In the genomic region with DNA sequence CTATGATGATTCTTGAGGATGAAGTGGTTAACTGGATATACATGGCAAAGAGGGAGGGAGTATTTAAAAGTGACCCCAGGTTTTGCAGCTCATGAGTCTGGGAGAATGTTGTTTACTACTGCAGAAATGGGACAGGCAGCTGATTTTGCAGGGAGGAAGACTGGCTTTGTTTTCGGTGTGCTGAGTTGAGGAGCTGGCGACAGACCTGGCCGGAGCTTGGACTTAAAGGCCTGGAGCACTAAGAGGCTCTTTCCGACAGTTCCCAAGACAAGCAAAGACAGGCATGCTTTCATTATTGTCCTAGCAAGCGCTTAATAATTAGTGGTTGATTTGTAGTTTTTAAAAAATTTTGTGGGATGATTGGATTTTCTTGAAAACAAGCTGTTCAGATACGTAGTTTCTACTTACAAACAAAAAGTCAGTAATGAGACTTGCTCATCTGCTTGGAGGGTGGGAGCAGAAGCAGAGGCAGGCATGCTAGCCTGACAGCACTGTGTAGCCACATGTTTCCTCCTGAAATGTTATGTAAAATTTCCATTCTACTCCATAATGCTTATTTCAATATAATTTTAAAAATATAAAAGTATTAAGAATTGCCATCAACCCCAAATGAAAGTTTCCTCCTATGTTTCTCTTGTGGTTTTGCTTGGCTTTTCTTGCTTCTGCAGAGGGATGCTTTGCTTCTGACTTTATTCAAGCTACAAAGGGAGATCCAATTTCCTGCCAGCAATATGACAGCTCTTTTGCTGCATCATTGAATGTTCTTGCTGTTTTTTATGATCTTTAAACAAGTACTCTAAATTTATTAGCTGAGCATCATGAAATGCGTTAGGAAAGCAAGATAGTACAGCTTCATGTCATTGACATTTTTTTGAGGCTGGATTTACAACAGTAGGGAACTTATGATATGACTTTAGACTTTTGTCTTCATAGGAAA, we compare ENCODE assay signal across 11 cellular contexts.
DNase-seq lines count a peak whose midpoint lies in the region; ATAC-seq and TF ChIP-seq lines count a peak whose summit lies in the region.
"Had no signal": no experiment of that assay in that cellular context is flagged by ENCODE, and none has a peak within 500 bp of the region (broad histone marks: within the 10 kb centered on the region; RNA-seq: fewer than 3 reads in every experiment).

No MANE protein-coding gene starts in this region.

- in situ Hi-C loops in brain microvascular endothelial cell (cut with HindIII; ENCODE audit: low pct_ligation_motif_present, low sequenced_read_pairs): no loop called here

- H3K9me3 ChIP-seq in HEK293 (ENCODE audit: control insufficient read depth, insufficient read depth, low read depth, low read length) (no peaks in the 10 kb centered on the region), tibial artery (no peaks in the 10 kb centered on the region)
- H3K9me3 ChIP-seq in CD8-positive, alpha-beta T cell (ENCODE audit: low read length): no peaks in the 10 kb centered on the region
- H3K9me3 ChIP-seq: gastrocnemius medialis had no signal

- ATAC-seq in memory B cell (ENCODE audit: low read depth): no peak
- ATAC-seq in HG03280 (IDR thresholded peaks at IDR 0.05; ENCODE audit: unreplicated experiment): no peak
- ATAC-seq in CD8-positive, alpha-beta T cell: no peak
- ATAC-seq: gastrocnemius medialis, GM12878 had no signal

- CTCF ChIA-PET in HEK293 (lab: Yijun Ruan, JAX): interaction anchor here (1.1 to 1.2 kb wide), 2 partner anchors 205 to 532 kb away, joined by 3 to 5 read pairs; no protein-coding TSS in a partner anchor
- CTCF ChIA-PET in CD8-positive, alpha-beta T cell (lab: Charles Lee): no interaction called here

- TF ChIP-seq CTCF in AG10803 (conservative IDR thresholded peaks at IDR 0.05; ENCODE audit: low read length) (no peak), HEK293 (tag by site-specific recombination; IDR thresholded peaks at IDR 0.05) (no peak), brain microvascular endothelial cell (IDR thresholded peaks at IDR 0.05; ENCODE audit: low read depth, low read length, missing control alignments) (no peak), tibial artery (IDR thresholded peaks at IDR 0.05) (no peak)
- TF ChIP-seq CTCF in CD8-positive, alpha-beta T cell (IDR thresholded peaks at IDR 0.05): no peak

- H3K36me3 Mint-ChIP-seq in memory B cell: no peaks in the 10 kb centered on the region
- no peaks in the 10 kb centered on the region for H3K36me3 Mint-ChIP-seq in CD8-positive, alpha-beta T cell

- H3K4me1 Mint-ChIP-seq in memory B cell: peaks cover 5% of the 10 kb centered on the region
- H3K4me1 Mint-ChIP-seq in CD8-positive, alpha-beta T cell (ENCODE audit: low read depth): peaks cover 38% of the 10 kb centered on the region

- intact Hi-C loops in CD8-positive, alpha-beta T cell (cut with DNase I, micrococcal nuclease): no loop called here
- intact Hi-C loops in tibial artery (cut with DNase I; ENCODE audit: low total_unique reads): no loop called here

- no peaks in the 10 kb centered on the region for H3K9me3 Mint-ChIP-seq in memory B cell
- no peaks in the 10 kb centered on the region for H3K9me3 Mint-ChIP-seq in CD8-positive, alpha-beta T cell

- H3K27me3 ChIP-seq in brain microvascular endothelial cell (replicated peaks) (no peaks in the 10 kb centered on the region), tibial artery (no peaks in the 10 kb centered on the region)
- H3K27me3 ChIP-seq in CD8-positive, alpha-beta T cell (ENCODE audit: insufficient read depth, low read length): no peaks in the 10 kb centered on the region
- H3K27me3 ChIP-seq: gastrocnemius medialis had no signal

- H3K36me3 ChIP-seq in HEK293 (ENCODE audit: control insufficient read depth in 2 of 2, insufficient read depth in 1 of 2, low read length in 2 of 2) (no peaks in the 10 kb centered on the region), brain microvascular endothelial cell (replicated peaks) (no peaks in the 10 kb centered on the region), tibial artery (no peaks in the 10 kb centered on the region)
- H3K36me3 ChIP-seq in CD8-positive, alpha-beta T cell (ENCODE audit: insufficient read depth, low read length): no peaks in the 10 kb centered on the region
- H3K36me3 ChIP-seq: gastrocnemius medialis had no signal

- H3K4me3 ChIP-seq in AG10803 (ENCODE audit: low read length) (no peak overlapping the region; the same call in 1 of the 2 replicates), HEK293 (ENCODE audit: low read depth, low read length) (no peak overlapping the region), brain microvascular endothelial cell (ENCODE audit: low read depth, low read length) (no peak overlapping the region), tibial artery (no peak overlapping the region)
- H3K4me3 ChIP-seq in CD8-positive, alpha-beta T cell (ENCODE audit: low read depth, low read length): no peak overlapping the region
- H3K4me3 ChIP-seq: gastrocnemius medialis, GM12878 had no signal

- H3K27ac ChIP-seq in HEK293 (ENCODE audit: extremely low read depth, low read depth, low read length): no peak overlapping the region
- H3K27ac ChIP-seq in brain microvascular endothelial cell: no peak overlapping the region
- H3K27ac ChIP-seq in CD8-positive, alpha-beta T cell (ENCODE audit: low read depth, low read length): no peak overlapping the region
- no peak overlapping the region for H3K27ac ChIP-seq in tibial artery
- H3K27ac ChIP-seq: gastrocnemius medialis had no signal

- peak overlapping the region; percentile 6 for H3K27ac Mint-ChIP-seq in memory B cell
- H3K27ac Mint-ChIP-seq in CD8-positive, alpha-beta T cell: no peak overlapping the region

- no peaks in the 10 kb centered on the region for H3K27me3 Mint-ChIP-seq in memory B cell
- H3K27me3 Mint-ChIP-seq in CD8-positive, alpha-beta T cell (ENCODE audit: low read depth): peaks cover 2% of the 10 kb centered on the region

- H3K4me3 Mint-ChIP-seq in memory B cell: no peak overlapping the region
- no peak overlapping the region for H3K4me3 Mint-ChIP-seq in CD8-positive, alpha-beta T cell

- H3K4me1 ChIP-seq in HEK293 (ENCODE audit: control insufficient read depth, insufficient read depth, low read length): peaks cover 61% of the 10 kb centered on the region
- H3K4me1 ChIP-seq in CD8-positive, alpha-beta T cell (ENCODE audit: insufficient read depth, low read length): peaks cover 10% of the 10 kb centered on the region
- H3K4me1 ChIP-seq in tibial artery: peaks cover 0 to 22% (median 4%) of the 10 kb centered on the region in 4 donors

- DNase-seq in AG10803 (ENCODE audit: low read depth) (peak; percentile 47), brain microvascular endothelial cell (peak; percentile 20), memory B cell (ENCODE audit: low spot score in 2 of 2) (no peak), tibial artery (no peak), epidermal melanocyte (ENCODE audit: insufficient read length, low spot score) (no peak)
- DNase-seq in CD8-positive, alpha-beta T cell: no peak
- DNase-seq: aorta, gastrocnemius medialis had no signal

- POLR2A ChIA-PET in HEK293 (lab: Yijun Ruan, JAX): no interaction called here
- POLR2A ChIA-PET in CD8-positive, alpha-beta T cell (lab: Charles Lee): no interaction called here

TF ChIP-seq in HEK293, 187 proteins besides CTCF, POLR2A, EP300 and RAD21 (continues in another document):
- TF ChIP-seq ZNF133 (tag by site-specific recombination; IDR thresholded peaks at IDR 0.05): no peak
- TF ChIP-seq GLIS2 (tag by site-specific recombination; IDR thresholded peaks at IDR 0.05): no peak
- TF ChIP-seq ZNF140 (tag by site-specific recombination; IDR thresholded peaks at IDR 0.05): no peak
- TF ChIP-seq ZBTB44 (tag by site-specific recombination; IDR thresholded peaks at IDR 0.05): peak; percentile 85
- TF ChIP-seq ZNF521 (tag by site-specific recombination; IDR thresholded peaks at IDR 0.05): no peak
- TF ChIP-seq PRDM6 (tag by site-specific recombination; IDR thresholded peaks at IDR 0.05): peak; percentile 78
- peak; percentile 88 for TF ChIP-seq OSR2 (tag by site-specific recombination; IDR thresholded peaks at IDR 0.05)
- no peak for TF ChIP-seq BCL11A (tag by site-specific recombination; IDR thresholded peaks at IDR 0.05; ENCODE audit: low read depth)
- TF ChIP-seq SCRT1 (tag by site-specific recombination; IDR thresholded peaks at IDR 0.05; ENCODE audit: borderline replicate concordance): 0 out of 2 replicates have a peak, but pooled peaks have one; percentile 42
- TF ChIP-seq ZNF843 (tag by site-specific recombination; IDR thresholded peaks at IDR 0.05): peak; percentile 63; the same call in 1 of the 2 replicates
- TF ChIP-seq FEZF1 (tag by site-specific recombination; IDR thresholded peaks at IDR 0.05): peak; percentile 97
- no peak for TF ChIP-seq SP2 (tag by site-specific recombination; IDR thresholded peaks at IDR 0.05)
- 0 out of 2 replicates have a peak, but pooled peaks have one; percentile 12 for TF ChIP-seq ZSCAN30 (tag by site-specific recombination; IDR thresholded peaks at IDR 0.05)
- no peak for TF ChIP-seq ZBTB17 (tag by site-specific recombination; IDR thresholded peaks at IDR 0.05)
- TF ChIP-seq ZNF24 (tag by site-specific recombination; IDR thresholded peaks at IDR 0.05): no peak

Comparison
In these comparisons a context has a peak if more than half of its experiments do, and no peak if none do; other contexts are left out.
1. DNase-seq: peak in AG10803 (single experiment) and brain microvascular endothelial cell (single experiment); none in memory B cell (0 of 2), CD8-positive, alpha-beta T cell (0 of 7), tibial artery (0 of 2) and epidermal melanocyte (single experiment).